ENCODE assay signal across 21 cellular contexts in genomic region chr3:118671192-118671591, GRCh38.
DNase-seq lines count a peak whose midpoint lies in the region; ATAC-seq, FAIRE-seq and TF ChIP-seq lines count a peak whose summit lies in the region.
"Had no signal": no experiment of that assay in that cellular context is flagged by ENCODE, and none has a peak within 500 bp of the region (broad histone marks: within the 10 kb centered on the region; RNA-seq: fewer than 3 reads in every experiment).

No MANE protein-coding gene starts in this region.

- no peak for TF ChIP-seq POLR2A in HepG2 (IDR thresholded peaks at IDR 0.05; ENCODE audit: insufficient read depth in 1 of 2, low read depth in 2 of 2, low read length in 2 of 2)
- TF ChIP-seq POLR2A in right lobe of liver (IDR thresholded peaks at IDR 0.05) = no peak
- TF ChIP-seq POLR2A in H1 (IDR thresholded peaks at IDR 0.05; ENCODE audit: control extremely low read depth in 1 of 2, low read depth in 2 of 2, low read length in 2 of 2) = no peak

- H3K9me3 Mint-ChIP-seq in neural progenitor cell = no peaks in the 10 kb centered on the region
- H3K9me3 Mint-ChIP-seq: CD8-positive, alpha-beta T cell had no signal

- H4K8ac ChIP-seq in H1 (ENCODE audit: extremely low read depth, insufficient read depth, low read length) = no peak overlapping the region

- no peak overlapping the region for H3K4me3 Mint-ChIP-seq in neural progenitor cell
- H3K4me3 Mint-ChIP-seq: B cell; CD8-positive, alpha-beta T cell had no signal

- POLR2A ChIA-PET in HepG2 (lab: Yijun Ruan, JAX) (no interaction called here), H1 (lab: Charles Lee; ENCODE audit: partially characterized antibody) (no interaction called here)

- H3K18ac ChIP-seq in H1 (ENCODE audit: extremely low read depth, low read length) = no peak overlapping the region

- H3K36me3 ChIP-seq in HepG2 (replicated peaks in 1 of 2; ENCODE audit: control insufficient read depth in 1 of 2, insufficient read depth in 2 of 2, low read length in 2 of 2) (no peaks in the 10 kb centered on the region), right lobe of liver (no peaks in the 10 kb centered on the region), H1 (ENCODE audit: control insufficient read depth in 2 of 4, insufficient read depth in 4 of 4, low read length in 3 of 4) (no peaks in the 10 kb centered on the region), neural progenitor cell (no peaks in the 10 kb centered on the region)
- H3K36me3 ChIP-seq: BLaER1 treated with 17β-estradiol and CSF1 and Interleukin-3, amounts not matched to agents 10 nM and 100 nM; HAP-1 had no signal

- no peak overlapping the region for H3K14ac ChIP-seq in H1 (ENCODE audit: insufficient read length)

- H3K4me1 Mint-ChIP-seq in neural progenitor cell = peaks cover 4% of the 10 kb centered on the region
- H3K4me1 Mint-ChIP-seq: B cell had no signal

- FAIRE-seq in HepG2 (lab: Jason Lieb, UNC) (no peak), H1 (lab: Jason Lieb, UNC) (peak; percentile 13)
- FAIRE-seq: GM12878 had no signal

- H2AK5ac ChIP-seq in H1 (ENCODE audit: low read depth, low read length) = no peak overlapping the region

- TF ChIP-seq EP300 in HepG2 (IDR thresholded peaks at IDR 0.05; ENCODE audit: low read depth in 2 of 2, low read length in 2 of 2) = no peak
- TF ChIP-seq EP300 in HepG2 (CRISPR knock-in tag; IDR thresholded peaks at IDR 0.05; ENCODE audit: borderline replicate concordance) = no peak
- no peak for TF ChIP-seq EP300 in H1 (IDR thresholded peaks at IDR 0.05; ENCODE audit: borderline replicate concordance in 1 of 2, low read depth in 2 of 2, low read length in 2 of 2)

- no peak overlapping the region for H2BK15ac ChIP-seq in H1 (ENCODE audit: low read length)

- H3F3A ChIP-seq in neural progenitor cell (ENCODE audit: low read depth) = no peaks in the 10 kb centered on the region

- H2BK20ac ChIP-seq in H1 (ENCODE audit: low read length) = no peak overlapping the region

- no peaks in the 10 kb centered on the region for H3K27me3 Mint-ChIP-seq in neural progenitor cell (ENCODE audit: insufficient read depth, low read depth)
- H3K27me3 Mint-ChIP-seq: B cell had no signal

- no peaks in the 10 kb centered on the region for H4K20me1 ChIP-seq in HepG2 (ENCODE audit: insufficient read depth, low read length)
- no peaks in the 10 kb centered on the region for H4K20me1 ChIP-seq in H1 (replicated peaks in 1 of 2; ENCODE audit: control insufficient read depth in 1 of 2, insufficient read depth in 2 of 2, low read length in 2 of 2)
- no peaks in the 10 kb centered on the region for H4K20me1 ChIP-seq in neural progenitor cell (ENCODE audit: low read depth)
- H4K20me1 ChIP-seq: BLaER1 treated with 17β-estradiol and CSF1 and Interleukin-3, amounts not matched to agents 10 nM and 100 nM had no signal

- intact Hi-C loops in HepG2 (cut with micrococcal nuclease; ENCODE audit: unreplicated experiment) = no loop called here
- intact Hi-C loops in right lobe of liver (cut with DNase I) = no loop called here

- no peaks in the 10 kb centered on the region for H3K23me2 ChIP-seq in H1 (ENCODE audit: low read depth, low read length)

- no peak overlapping the region for H3K23ac ChIP-seq in H1 (ENCODE audit: insufficient read length)

- H3K56ac ChIP-seq in H1 (replicated peaks; ENCODE audit: insufficient read length, low read depth, low read length) = no peak overlapping the region

- no peak overlapping the region for H3K4ac ChIP-seq in H1 (replicated peaks; ENCODE audit: insufficient read length, low read depth, low read length)

- TF ChIP-seq CTCF in HepG2 (CRISPR knock-in tag; IDR thresholded peaks at IDR 0.05) (no peak), right lobe of liver (IDR thresholded peaks at IDR 0.05) (no peak), H1 (IDR thresholded peaks at IDR 0.05; ENCODE audit: control extremely low read depth in 1 of 3, insufficient read depth in 1 of 3, low read depth in 1 of 3, low read length in 3 of 3) (peak in 2 of 3 experiments; percentile 12 to 18; a peak in 2 of 4 replicates), neural progenitor cell (IDR thresholded peaks at IDR 0.05) (peak; percentile 21)

- H2AFZ ChIP-seq in HepG2 (ENCODE audit: low read length) = no peak overlapping the region
- H2AFZ ChIP-seq in H1 (ENCODE audit: low read length) = no peak overlapping the region
- no peak overlapping the region for H2AFZ ChIP-seq in neural progenitor cell (replicated peaks)
- H2AFZ ChIP-seq: GM23248 had no signal

- H2BK12ac ChIP-seq in H1 (ENCODE audit: low read depth, low read length) = no peak overlapping the region

- whole genome bisulfite sequencing in HepG2 (ENCODE audit: low lambda C conversion rate) = 11% methylated on average over 1 of the region's 2 CpGs
- WGBS in right lobe of liver (ENCODE audit: insufficient coverage, low coverage, low lambda C conversion rate, missing lambda C conversion rate) = 33% methylated on average over 2 of the region's 2 CpGs
- WGBS in H1 (ENCODE audit: extremely low coverage in 1 of 2, insufficient coverage in 1 of 2, insufficient read length in 1 of 2, insufficient replicate concordance in 2 of 2, low coverage in 1 of 2, low lambda C conversion rate in 2 of 2, missing lambda C conversion rate in 1 of 2), 2 experiments = 92% methylated on average over 2 of the region's 2 CpGs; no CpG with 5 or more reads in 1 of the 2 experiments

- H3K27me3 ChIP-seq in HepG2 (ENCODE audit: control insufficient read depth in 1 of 2, insufficient read depth in 2 of 2, low read length in 2 of 2) (no peaks in the 10 kb centered on the region; a peak in 1 of 5 replicates), right lobe of liver (no peaks in the 10 kb centered on the region), H1 (replicated peaks in 1 of 4; ENCODE audit: control insufficient read depth in 3 of 4, extremely low read depth in 1 of 4, insufficient read depth in 3 of 4, low read length in 3 of 4) (no peaks in the 10 kb centered on the region), neural progenitor cell (no peaks in the 10 kb centered on the region)
- H3K27me3 ChIP-seq: BLaER1 treated with 17β-estradiol and CSF1 and Interleukin-3, amounts not matched to agents 10 nM and 100 nM had no signal

- no peak overlapping the region for H4K91ac ChIP-seq in H1 (replicated peaks; ENCODE audit: insufficient read length, low read length)

- peak overlapping the region; percentile 5 for H3K27ac Mint-ChIP-seq in neural progenitor cell
- H3K27ac Mint-ChIP-seq: B cell; CD8-positive, alpha-beta T cell had no signal

- in situ Hi-C loops in HepG2 (cut with HindIII; ENCODE audit: extremely low pct_ligation_motif_present, low pct_unique_long_range_greater_than_20kb) = no loop called here

- H4K5ac ChIP-seq in H1 (ENCODE audit: insufficient read length, low read depth, low read length) = no peak overlapping the region

- H3K4me1 ChIP-seq in HepG2 (ENCODE audit: insufficient read depth, low read length) (no peaks in the 10 kb centered on the region), right lobe of liver (no peaks in the 10 kb centered on the region), H1 (replicated peaks in 1 of 4; ENCODE audit: control insufficient read depth in 3 of 4, insufficient read depth in 4 of 4, low read length in 3 of 4) (no peaks in the 10 kb centered on the region), neural progenitor cell (no peaks in the 10 kb centered on the region)
- H3K4me1 ChIP-seq: BLaER1 treated with 17β-estradiol and CSF1 and Interleukin-3, amounts not matched to agents 10 nM and 100 nM had no signal

- no peak for DNase-seq in HepG2 (ENCODE audit: low spot score)
- no peak for DNase-seq in right lobe of liver
- no peak for DNase-seq in H1 (ENCODE audit: low read depth in 1 of 2, low spot score in 2 of 2)
- DNase-seq in neural progenitor cell (ENCODE audit: low spot score) = no peak
- DNase-seq in activated CD4-positive, CD25-positive, alpha-beta regulatory T cell treated with anti-CD3 and anti-CD28 coated beads, Interleukin-2, amount 50 U/mL, for 72 hours = no peak
- no peak for DNase-seq in NAMALWA (ENCODE audit: low spot score)
- no peak for DNase-seq in COLO829 (ENCODE audit: low spot score)
- DNase-seq: 8988T; CD8-positive, alpha-beta T cell; COR-L47; DMS 273 treated with DMSO at 0.1 percent for 48 hours; DMS53; DND-41; EL; GM23248; IMR-90; KBM-7 had no signal

- H3K9me3 ChIP-seq in HepG2 (ENCODE audit: low read length) = no peaks in the 10 kb centered on the region
- no peaks in the 10 kb centered on the region for H3K9me3 ChIP-seq in right lobe of liver
- H3K9me3 ChIP-seq in H1 (ENCODE audit: insufficient read depth in 2 of 2, low read depth in 1 of 2, low read length in 1 of 2) = no peaks in the 10 kb centered on the region
- no peaks in the 10 kb centered on the region for H3K9me3 ChIP-seq in neural progenitor cell (ENCODE audit: low read depth)
- H3K9me3 ChIP-seq: BLaER1 treated with 17β-estradiol and CSF1 and Interleukin-3, amounts not matched to agents 10 nM and 100 nM; HAP-1 had no signal

- H3K4me2 ChIP-seq in HepG2 (ENCODE audit: low read depth, low read length) (no peak overlapping the region), H1 (ENCODE audit: insufficient read depth in 1 of 2, low read depth in 2 of 2, low read length in 2 of 2) (no peak overlapping the region), neural progenitor cell (no peak overlapping the region)
- H3K4me2 ChIP-seq: BLaER1 treated with 17β-estradiol and CSF1 and Interleukin-3, amounts not matched to agents 10 nM and 100 nM had no signal

- no peak overlapping the region for H2BK5ac ChIP-seq in H1 (ENCODE audit: low read depth, low read length)

- TF ChIP-seq RAD21 in HepG2 (CRISPR knock-in tag; IDR thresholded peaks at IDR 0.05) = no peak
- peak; percentile 45 to 58 for TF ChIP-seq RAD21 in H1 (IDR thresholded peaks at IDR 0.05 in 1 of 2, conservative IDR thresholded peaks at IDR 0.05 in 1 of 2; ENCODE audit: low read depth in 2 of 2, low read length in 2 of 2)

- CTCF ChIA-PET in HepG2 (lab: Yijun Ruan, JAX; ENCODE audit: low intra/inter-chr PET ratio, low total read pairs) (no interaction called here), H1 (lab: Charles Lee; ENCODE audit: partially characterized antibody) (interaction anchor here (0.5 to 0.7 kb wide), 2 partner anchors 35 to 878 kb away, joined by 3 read pairs; no protein-coding TSS in a partner anchor)

- no peak overlapping the region for H3K9ac ChIP-seq in HepG2 (ENCODE audit: insufficient read depth, low read depth, low read length)
- H3K9ac ChIP-seq in H1 (replicated peaks in 1 of 4; ENCODE audit: extremely low read depth in 1 of 4, low read depth in 3 of 4, low read length in 3 of 4) = no peak overlapping the region
- no peak overlapping the region for H3K9ac ChIP-seq in neural progenitor cell
- H3K9ac ChIP-seq: BLaER1 treated with 17β-estradiol and CSF1 and Interleukin-3, amounts not matched to agents 10 nM and 100 nM; GM23248 had no signal

- H3K27ac ChIP-seq in HepG2 (ENCODE audit: extremely low read length, insufficient read depth, low read length) (no peak overlapping the region), right lobe of liver (no peak overlapping the region), H1 (ENCODE audit: low read depth, low read length) (no peak overlapping the region), neural progenitor cell (no peak overlapping the region)
- H3K27ac ChIP-seq: BLaER1 treated with 17β-estradiol and CSF1 and Interleukin-3, amounts not matched to agents 10 nM and 100 nM; GM23248 had no signal

- H3K79me2 ChIP-seq in HepG2 (ENCODE audit: insufficient read depth, low read length) (no peaks in the 10 kb centered on the region), H1 (ENCODE audit: control insufficient read depth in 1 of 2, insufficient read depth in 2 of 2, low read length in 2 of 2) (no peaks in the 10 kb centered on the region), neural progenitor cell (ENCODE audit: low read depth) (no peaks in the 10 kb centered on the region)

- no peak overlapping the region for H2BK120ac ChIP-seq in H1 (replicated peaks; ENCODE audit: low read depth, low read length)

- no peaks in the 10 kb centered on the region for H3K79me1 ChIP-seq in H1 (ENCODE audit: low read depth, low read length)

- H3K4me3 ChIP-seq in HepG2 (replicated peaks in 1 of 3; ENCODE audit: insufficient read depth in 1 of 3, low read depth in 2 of 3, low read length in 3 of 3) = no peak overlapping the region
- no peak overlapping the region for H3K4me3 ChIP-seq in right lobe of liver
- H3K4me3 ChIP-seq in H1 (ENCODE audit: extremely low read depth in 1 of 4, insufficient read depth in 2 of 4, low read depth in 3 of 4, low read length in 4 of 4) = no peak overlapping the region
- H3K4me3 ChIP-seq in neural progenitor cell = no peak overlapping the region
- H3K4me3 ChIP-seq: BLaER1 treated with 17β-estradiol and CSF1 and Interleukin-3, amounts not matched to agents 10 nM and 100 nM; GM12878; GM23248; HAP-1 had no signal

- no peaks in the 10 kb centered on the region for H3K36me3 Mint-ChIP-seq in neural progenitor cell
- H3K36me3 Mint-ChIP-seq: CD8-positive, alpha-beta T cell had no signal

- BruUV-seq in HepG2 (replicated peaks; lab: Mats Ljungman, UMichigan) = no TSS peak

- no peak for ATAC-seq in HepG2
- no peak for ATAC-seq in right lobe of liver
- ATAC-seq: CD8-positive, alpha-beta T cell; GM12878 had no signal

Comparison
In these comparisons a context has a peak if more than half of its experiments do, and no peak if none do; other contexts are left out.
1. CTCF ChIP-seq: peak in H1 (2 of 3) and neural progenitor cell (single experiment); none in HepG2 (single experiment) and right lobe of liver (0 of 4).
2. Of the 41 proteins assayed by ChIP-seq in both HepG2 and H1: peak only in HepG2: none; only in H1: CTCF and RAD21; in both: none; in neither: 39.